Comparison of ENCODE assay signal across 34 cellular contexts in genomic region chr3:64111083-64111482, GRCh38.
"Had no signal": no experiment of that assay in that cellular context is flagged by ENCODE, and none has a peak within 500 bp of the region (broad histone marks: within the 10 kb centered on the region; RNA-seq: fewer than 3 reads in every experiment).

No MANE protein-coding gene starts in this region.

- H3K27ac Mint-ChIP-seq: activated B cell treated with CpG ODN at 0.5 μM for 24 hours; activated CD8-positive, alpha-beta T cell treated with anti-CD3 and anti-CD28 coated beads for 36 hours; activated naive CD4-positive, alpha-beta T cell treated with anti-CD3 and anti-CD28 coated beads for 36 hours; activated naive CD4-positive, alpha-beta T cell treated with anti-CD3 and anti-CD28 coated beads, Interleukin-2, amount 50 U/mL, for 24 hours; activated naive CD8-positive, alpha-beta T cell treated with anti-CD3 and anti-CD28 coated beads for 36 hours; activated naive CD8-positive, alpha-beta T cell treated with anti-CD3 and anti-CD28 coated beads, Interleukin-2, amount 50 U/mL, for 24 hours; activated T-helper 1 cell treated with anti-CD3 and anti-CD28 coated beads, Interleukin-12 subunit alpha, Interleukin-12 subunit beta, Interleukin-2, Interleukin-4 antibody, amounts not matched to agents 30 ng/mL and 10 ng/mL and 1 ng/mL, durations not matched to agents 14 hours and 24 hours and 36 hours; activated T-helper 2 cell treated with anti-CD3 and anti-CD28 coated beads, Interferon-gamma antibody, Interleukin-2, Interleukin-4, amounts not matched to agents 10 μg/mL and 5 μg/mL and 100 μg/mL, durations not matched to agents 14 hours and 24 hours and 36 hours; effector memory CD8-positive, alpha-beta T cell; T-cell; T-helper 1 cell treated with Interleukin-12 subunit alpha and Interleukin-12 subunit beta and Interleukin-4 antibody, amounts not matched to agents 30 μg/mL and 1 μg/mL, for 36 hours had no signal

- H3K4me3 ChIP-seq: adrenal gland, body of pancreas, esophagus muscularis mucosa, gastroesophageal sphincter had no signal

- H3K27ac ChIP-seq: adrenal gland, body of pancreas, esophagus muscularis mucosa, foreskin keratinocyte, WERI-Rb-1 had no signal

- H3K4me1 ChIP-seq: adrenal gland had no signal

- H3K4me1 Mint-ChIP-seq: activated naive CD4-positive, alpha-beta T cell treated with anti-CD3 and anti-CD28 coated beads, Interleukin-2, amount 50 U/mL, for 24 hours; activated naive CD8-positive, alpha-beta T cell treated with anti-CD3 and anti-CD28 coated beads for 36 hours; activated naive CD8-positive, alpha-beta T cell treated with anti-CD3 and anti-CD28 coated beads, Interleukin-2, amount 50 U/mL, for 24 hours; T-cell had no signal

- H3K4me3 Mint-ChIP-seq: activated B cell treated with CpG ODN at 0.5 μM for 24 hours; activated CD8-positive, alpha-beta T cell treated with anti-CD3 and anti-CD28 coated beads for 36 hours; activated naive CD4-positive, alpha-beta T cell treated with anti-CD3 and anti-CD28 coated beads for 36 hours; activated naive CD4-positive, alpha-beta T cell treated with anti-CD3 and anti-CD28 coated beads, Interleukin-2, amount 50 U/mL, for 24 hours; activated naive CD8-positive, alpha-beta T cell treated with anti-CD3 and anti-CD28 coated beads for 36 hours; activated naive CD8-positive, alpha-beta T cell treated with anti-CD3 and anti-CD28 coated beads, Interleukin-2, amount 50 U/mL, for 24 hours; activated T-helper 1 cell treated with anti-CD3 and anti-CD28 coated beads, Interleukin-12 subunit alpha, Interleukin-12 subunit beta, Interleukin-2, Interleukin-4 antibody, amounts not matched to agents 30 ng/mL and 10 ng/mL and 1 ng/mL, durations not matched to agents 14 hours and 24 hours and 36 hours; effector memory CD8-positive, alpha-beta T cell; T-cell; T-helper 1 cell treated with Interleukin-12 subunit alpha and Interleukin-12 subunit beta and Interleukin-4 antibody, amounts not matched to agents 30 μg/mL and 1 μg/mL, for 36 hours had no signal

- H3K27me3 ChIP-seq: adrenal gland, body of pancreas, esophagus muscularis mucosa, foreskin keratinocyte, gastroesophageal sphincter had no signal

- H3K9me3 Mint-ChIP-seq: activated naive CD4-positive, alpha-beta T cell treated with anti-CD3 and anti-CD28 coated beads, Interleukin-2, amount 50 U/mL, for 24 hours; activated T-helper 1 cell treated with anti-CD3 and anti-CD28 coated beads, Interleukin-12 subunit alpha, Interleukin-12 subunit beta, Interleukin-2, Interleukin-4 antibody, amounts not matched to agents 30 ng/mL and 10 ng/mL and 1 ng/mL, durations not matched to agents 14 hours and 24 hours and 36 hours; activated T-helper 2 cell treated with anti-CD3 and anti-CD28 coated beads, Interferon-gamma antibody, Interleukin-2, Interleukin-4, amounts not matched to agents 10 μg/mL and 5 μg/mL and 100 μg/mL, durations not matched to agents 14 hours and 24 hours and 36 hours; T-helper 1 cell treated with Interleukin-12 subunit alpha and Interleukin-12 subunit beta and Interleukin-4 antibody, amounts not matched to agents 30 μg/mL and 1 μg/mL, for 36 hours had no signal

- H3K9me3 ChIP-seq: adrenal gland, body of pancreas, gastroesophageal sphincter had no signal

- H3K36me3 ChIP-seq: adrenal gland had no signal

- DNase-seq: activated B cell treated with CpG ODN at 0.5 μM for 24 hours; activated CD4-positive, alpha-beta T cell treated with anti-CD3 and anti-CD28 coated beads for 48 hours; activated CD4-positive, alpha-beta T cell treated with anti-CD3 and anti-CD28 coated beads, Interleukin-2, amount 50 U/mL, for 1 hour; activated CD4-positive, alpha-beta T cell treated with anti-CD3 and anti-CD28 coated beads, Interleukin-2, amount 50 U/mL, for 48 hours; activated CD8-positive, alpha-beta memory T cell treated with anti-CD3 and anti-CD28 coated beads for 24 hours; activated CD8-positive, alpha-beta T cell treated with anti-CD3 and anti-CD28 coated beads for 36 hours; activated effector memory CD4-positive, alpha-beta T cell treated with anti-CD3 and anti-CD28 coated beads, Interleukin-2, amount 50 U/mL, for 16 hours; activated naive CD4-positive, alpha-beta T cell treated with anti-CD3 and anti-CD28 coated beads for 36 hours; activated naive CD8-positive, alpha-beta T cell treated with anti-CD3 and anti-CD28 coated beads for 36 hours; activated naive CD8-positive, alpha-beta T cell treated with anti-CD3 and anti-CD28 coated beads, Interleukin-2, amount 50 U/mL, for 24 hours; activated T-cell treated with anti-CD3 and anti-CD28 coated beads, Interleukin-2, amount 50 U/mL, for 1 hour; activated T-cell treated with anti-CD3 and anti-CD28 coated beads, Interleukin-2, amount 50 U/mL, for 48 hours; adrenal gland; amygdala; aorta; body of pancreas; caudate nucleus; cortex of kidney; dermis blood vessel endothelial cell; effector CD4-positive, alpha-beta T cell; effector memory CD8-positive, alpha-beta T cell; erythroblast; foreskin keratinocyte; T-cell; T1000; WERI-Rb-1 had no signal

- FAIRE-seq: colon had no signal

- ATAC-seq: activated CD4-positive, CD25-positive, alpha-beta regulatory T cell treated with anti-CD3 and anti-CD28 coated beads, Interleukin-2, amount 50 U/mL, for 24 hours; activated CD8-positive, alpha-beta T cell treated with anti-CD3 and anti-CD28 coated beads for 36 hours; activated naive CD8-positive, alpha-beta T cell treated with anti-CD3 and anti-CD28 coated beads, Interleukin-2, amount 50 U/mL, for 24 hours; body of pancreas; effector memory CD8-positive, alpha-beta T cell; foreskin keratinocyte; gastroesophageal sphincter; T-cell had no signal

- H3K36me3 Mint-ChIP-seq: activated naive CD8-positive, alpha-beta T cell treated with anti-CD3 and anti-CD28 coated beads for 36 hours; T-cell had no signal
